Comparison of ENCODE assay signal across 1 cellular context in genomic region chr3:194327030-194327413, GRCh38.
TF ChIP-seq lines count a peak whose summit lies in the region.

No MANE protein-coding gene starts in this region.

TF ChIP-seq in HepG2, 621 proteins besides CTCF, POLR2A, EP300 and RAD21 (continued from another document):
- TF ChIP-seq ARID3A (IDR thresholded peaks at IDR 0.05; ENCODE audit: low read depth, low read length) (no peak), ZSCAN21 (CRISPR knock-in tag; IDR thresholded peaks at IDR 0.05; ENCODE audit: borderline replicate concordance) (0 out of 2 replicates have a peak, but pooled peaks have one; percentile 28), IKZF4 (CRISPR knock-in tag; IDR thresholded peaks at IDR 0.05; ENCODE audit: borderline replicate concordance, low read depth, not compliant biosample characterization) (no peak), HNRNPL (IDR thresholded peaks at IDR 0.05; ENCODE audit: low read depth, low read length) (0 out of 2 replicates have a peak, but pooled peaks have one; percentile 27)
TF ChIP-seq in HepG2: peak in this region for 5.
